1 cellular context compared by ENCODE assay signal in genomic region chr7:43648725-43649406, GRCh38.
TF ChIP-seq lines count a peak whose summit lies in the region.

No MANE protein-coding gene starts in this region.

TF ChIP-seq in GM23338, 12 proteins besides CTCF, POLR2A, EP300 and RAD21:
- TF ChIP-seq ZNF462 (CRISPR knock-in tag; IDR thresholded peaks at IDR 0.05) (no peak), JUNB (IDR thresholded peaks at IDR 0.05; ENCODE audit: unreplicated experiment) (no peak), POLR2AphosphoS5 (IDR thresholded peaks at IDR 0.05; ENCODE audit: low read depth) (no peak), CREB1 (CRISPR knock-in tag; IDR thresholded peaks at IDR 0.05; ENCODE audit: low read depth) (no peak), ZNF114 (CRISPR knock-in tag; IDR thresholded peaks at IDR 0.05) (no peak), EZH2phosphoT487 (IDR thresholded peaks at IDR 0.05; ENCODE audit: unreplicated experiment) (no peak), EZH2 (IDR thresholded peaks at IDR 0.05; ENCODE audit: low read depth, unreplicated experiment) (no peak), ZNF331 (CRISPR knock-in tag; IDR thresholded peaks at IDR 0.05; ENCODE audit: low read depth) (no peak), STAT1 (IDR thresholded peaks at IDR 0.05; ENCODE audit: unreplicated experiment) (no peak), ETS1 (IDR thresholded peaks at IDR 0.05) (no peak), NANOG (IDR thresholded peaks at IDR 0.05; ENCODE audit: borderline replicate concordance) (no peak), REST (IDR thresholded peaks at IDR 0.05; ENCODE audit: unreplicated experiment) (no peak)
